In the genomic region with DNA sequence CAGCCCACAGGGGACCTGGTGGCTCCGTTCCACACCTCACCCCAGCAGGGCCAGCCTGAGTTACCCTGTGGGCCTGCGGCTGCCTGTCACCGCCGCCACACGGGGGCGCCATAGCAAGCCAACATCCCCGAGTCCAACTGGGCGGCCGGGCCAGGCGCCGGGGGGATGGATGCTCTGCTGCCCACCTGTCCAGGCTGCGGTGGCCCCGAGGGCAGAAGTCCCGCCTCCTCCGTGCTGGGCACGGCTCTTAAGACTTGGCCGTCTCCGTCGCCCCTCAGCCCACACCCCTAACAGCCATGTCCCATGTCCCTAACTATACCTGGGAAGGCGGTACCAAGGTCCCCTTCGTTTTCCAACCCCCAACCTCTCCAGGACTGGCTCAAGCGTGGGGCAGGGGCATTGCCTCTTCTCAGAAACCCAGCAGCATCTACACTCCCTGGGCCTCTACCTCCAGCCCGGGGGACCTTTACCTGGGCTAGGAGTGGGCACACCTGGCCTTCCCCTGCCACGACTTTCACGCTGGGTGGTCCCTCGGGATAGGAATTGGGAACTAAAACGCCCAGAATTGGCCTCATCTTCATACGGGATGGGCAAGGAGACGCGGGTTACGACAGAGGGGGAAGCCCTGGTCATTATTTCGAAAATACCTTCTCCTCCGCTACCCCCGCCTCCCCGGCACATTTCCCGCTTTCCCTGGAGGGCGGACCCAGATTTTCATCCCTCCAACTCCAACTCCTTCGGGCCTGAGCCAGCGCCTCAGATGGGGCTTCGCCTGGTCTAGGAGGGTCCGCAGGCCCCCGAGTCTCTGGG, we compare ENCODE assay signal across 1 cellular context.
TF ChIP-seq lines count a peak whose summit lies in the region.

No MANE protein-coding gene starts in this region.

TF ChIP-seq in HEK293, 187 proteins besides CTCF, POLR2A, EP300 and RAD21 (continued from another document and continues in another):
- TF ChIP-seq, protein P1, sequence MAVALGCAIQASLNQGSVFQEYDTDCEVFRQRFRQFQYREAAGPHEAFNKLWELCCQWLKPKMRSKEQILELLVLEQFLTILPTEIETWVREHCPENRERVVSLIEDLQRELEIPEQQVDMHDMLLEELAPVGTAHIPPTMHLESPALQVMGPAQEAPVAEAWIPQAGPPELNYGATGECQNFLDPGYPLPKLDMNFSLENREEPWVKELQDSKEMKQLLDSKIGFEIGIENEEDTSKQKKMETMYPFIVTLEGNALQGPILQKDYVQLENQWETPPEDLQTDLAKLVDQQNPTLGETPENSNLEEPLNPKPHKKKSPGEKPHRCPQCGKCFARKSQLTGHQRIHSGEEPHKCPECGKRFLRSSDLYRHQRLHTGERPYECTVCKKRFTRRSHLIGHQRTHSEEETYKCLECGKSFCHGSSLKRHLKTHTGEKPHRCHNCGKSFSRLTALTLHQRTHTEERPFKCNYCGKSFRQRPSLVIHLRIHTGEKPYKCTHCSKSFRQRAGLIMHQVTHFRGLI (tag by site-specific recombination; IDR thresholded peaks at IDR 0.05): 0 out of 2 replicates have a peak, but pooled peaks have one; percentile 41
- TF ChIP-seq, protein P2, sequence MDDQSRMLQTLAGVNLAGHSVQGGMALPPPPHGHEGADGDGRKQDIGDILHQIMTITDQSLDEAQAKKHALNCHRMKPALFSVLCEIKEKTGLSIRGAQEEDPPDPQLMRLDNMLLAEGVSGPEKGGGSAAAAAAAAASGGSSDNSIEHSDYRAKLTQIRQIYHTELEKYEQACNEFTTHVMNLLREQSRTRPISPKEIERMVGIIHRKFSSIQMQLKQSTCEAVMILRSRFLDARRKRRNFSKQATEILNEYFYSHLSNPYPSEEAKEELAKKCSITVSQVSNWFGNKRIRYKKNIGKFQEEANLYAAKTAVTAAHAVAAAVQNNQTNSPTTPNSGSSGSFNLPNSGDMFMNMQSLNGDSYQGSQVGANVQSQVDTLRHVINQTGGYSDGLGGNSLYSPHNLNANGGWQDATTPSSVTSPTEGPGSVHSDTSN (CRISPR knock-in tag; IDR thresholded peaks at IDR 0.05): 0 out of 2 replicates have a peak, but pooled peaks have one; percentile 27
- TF ChIP-seq KLF16 (tag by site-specific recombination; IDR thresholded peaks at IDR 0.05) (peak; percentile 69; the same call in 1 of the 2 replicates), MEIS1 (CRISPR knock-in tag; IDR thresholded peaks at IDR 0.05; ENCODE audit: borderline replicate concordance) (no peak), BCL11B (tag by site-specific recombination; IDR thresholded peaks at IDR 0.05; ENCODE audit: low read depth) (peak; percentile 86; the same call in 1 of the 2 replicates), ZNF133 (tag by site-specific recombination; IDR thresholded peaks at IDR 0.05) (no peak), ZNF157 (tag by site-specific recombination; IDR thresholded peaks at IDR 0.05) (no peak), ZNF660 (tag by site-specific recombination; IDR thresholded peaks at IDR 0.05) (peak; percentile 59; the same call in 1 of the 2 replicates), ZNF501 (tag by site-specific recombination; IDR thresholded peaks at IDR 0.05) (0 out of 2 replicates have a peak, but pooled peaks have one; percentile 22), ZNF777 (tag by site-specific recombination; IDR thresholded peaks at IDR 0.05; ENCODE audit: borderline replicate concordance) (no peak), OVOL3 (tag by site-specific recombination; IDR thresholded peaks at IDR 0.05) (no peak), ZIC2 (tag by site-specific recombination; IDR thresholded peaks at IDR 0.05) (peak; percentile 57), GLIS1 (tag by site-specific recombination; IDR thresholded peaks at IDR 0.05) (peak; percentile 59), ZNF248 (tag by site-specific recombination; IDR thresholded peaks at IDR 0.05) (no peak), ZNF239 (tag by site-specific recombination; IDR thresholded peaks at IDR 0.05) (no peak), ZNF623 (tag by site-specific recombination; IDR thresholded peaks at IDR 0.05) (no peak), ZNF223 (tag by site-specific recombination; IDR thresholded peaks at IDR 0.05) (no peak), ZNF24 (tag by site-specific recombination; IDR thresholded peaks at IDR 0.05) (no peak), ZNF555 (tag by site-specific recombination; conservative IDR thresholded peaks at IDR 0.05) (no peak), ZXDB (tag by site-specific recombination; IDR thresholded peaks at IDR 0.05) (0 out of 2 replicates have a peak, but pooled peaks have one; percentile 18), SP3 (tag by site-specific recombination; IDR thresholded peaks at IDR 0.05) (peak; percentile 16; the same call in 1 of the 2 replicates), TRIM28 (IDR thresholded peaks at IDR 0.05; ENCODE audit: borderline replicate concordance, low read length) (no peak), ZNF174 (tag by site-specific recombination; IDR thresholded peaks at IDR 0.05) (no peak), FEZF1 (tag by site-specific recombination; IDR thresholded peaks at IDR 0.05) (no peak), ZNF549 (tag by site-specific recombination; IDR thresholded peaks at IDR 0.05) (no peak), ZNF530 (tag by site-specific recombination; IDR thresholded peaks at IDR 0.05; ENCODE audit: low read depth) (no peak), ZNF184 (tag by site-specific recombination; IDR thresholded peaks at IDR 0.05) (no peak), ZNF341 (tag by site-specific recombination; IDR thresholded peaks at IDR 0.05; ENCODE audit: low read depth) (peak; percentile 63; the same call in 1 of the 2 replicates), ZBTB17 (tag by site-specific recombination; IDR thresholded peaks at IDR 0.05) (peak; percentile 36; the same call in 1 of the 2 replicates), ZNF175 (tag by site-specific recombination; IDR thresholded peaks at IDR 0.05) (no peak), ZNF510 (tag by site-specific recombination; IDR thresholded peaks at IDR 0.05; ENCODE audit: insufficient replicate concordance) (no peak), ZNF121 (tag by site-specific recombination; IDR thresholded peaks at IDR 0.05) (no peak), GFI1B (tag by site-specific recombination; IDR thresholded peaks at IDR 0.05) (no peak), KLF8 (tag by site-specific recombination; IDR thresholded peaks at IDR 0.05) (peak; percentile 65)
- TF ChIP-seq, protein P3, sequence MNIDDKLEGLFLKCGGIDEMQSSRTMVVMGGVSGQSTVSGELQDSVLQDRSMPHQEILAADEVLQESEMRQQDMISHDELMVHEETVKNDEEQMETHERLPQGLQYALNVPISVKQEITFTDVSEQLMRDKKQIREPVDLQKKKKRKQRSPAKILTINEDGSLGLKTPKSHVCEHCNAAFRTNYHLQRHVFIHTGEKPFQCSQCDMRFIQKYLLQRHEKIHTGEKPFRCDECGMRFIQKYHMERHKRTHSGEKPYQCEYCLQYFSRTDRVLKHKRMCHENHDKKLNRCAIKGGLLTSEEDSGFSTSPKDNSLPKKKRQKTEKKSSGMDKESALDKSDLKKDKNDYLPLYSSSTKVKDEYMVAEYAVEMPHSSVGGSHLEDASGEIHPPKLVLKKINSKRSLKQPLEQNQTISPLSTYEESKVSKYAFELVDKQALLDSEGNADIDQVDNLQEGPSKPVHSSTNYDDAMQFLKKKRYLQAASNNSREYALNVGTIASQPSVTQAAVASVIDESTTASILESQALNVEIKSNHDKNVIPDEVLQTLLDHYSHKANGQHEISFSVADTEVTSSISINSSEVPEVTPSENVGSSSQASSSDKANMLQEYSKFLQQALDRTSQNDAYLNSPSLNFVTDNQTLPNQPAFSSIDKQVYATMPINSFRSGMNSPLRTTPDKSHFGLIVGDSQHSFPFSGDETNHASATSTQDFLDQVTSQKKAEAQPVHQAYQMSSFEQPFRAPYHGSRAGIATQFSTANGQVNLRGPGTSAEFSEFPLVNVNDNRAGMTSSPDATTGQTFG (tag by site-specific recombination; IDR thresholded peaks at IDR 0.05; ENCODE audit: borderline replicate concordance): no peak
- TF ChIP-seq, protein P4, sequence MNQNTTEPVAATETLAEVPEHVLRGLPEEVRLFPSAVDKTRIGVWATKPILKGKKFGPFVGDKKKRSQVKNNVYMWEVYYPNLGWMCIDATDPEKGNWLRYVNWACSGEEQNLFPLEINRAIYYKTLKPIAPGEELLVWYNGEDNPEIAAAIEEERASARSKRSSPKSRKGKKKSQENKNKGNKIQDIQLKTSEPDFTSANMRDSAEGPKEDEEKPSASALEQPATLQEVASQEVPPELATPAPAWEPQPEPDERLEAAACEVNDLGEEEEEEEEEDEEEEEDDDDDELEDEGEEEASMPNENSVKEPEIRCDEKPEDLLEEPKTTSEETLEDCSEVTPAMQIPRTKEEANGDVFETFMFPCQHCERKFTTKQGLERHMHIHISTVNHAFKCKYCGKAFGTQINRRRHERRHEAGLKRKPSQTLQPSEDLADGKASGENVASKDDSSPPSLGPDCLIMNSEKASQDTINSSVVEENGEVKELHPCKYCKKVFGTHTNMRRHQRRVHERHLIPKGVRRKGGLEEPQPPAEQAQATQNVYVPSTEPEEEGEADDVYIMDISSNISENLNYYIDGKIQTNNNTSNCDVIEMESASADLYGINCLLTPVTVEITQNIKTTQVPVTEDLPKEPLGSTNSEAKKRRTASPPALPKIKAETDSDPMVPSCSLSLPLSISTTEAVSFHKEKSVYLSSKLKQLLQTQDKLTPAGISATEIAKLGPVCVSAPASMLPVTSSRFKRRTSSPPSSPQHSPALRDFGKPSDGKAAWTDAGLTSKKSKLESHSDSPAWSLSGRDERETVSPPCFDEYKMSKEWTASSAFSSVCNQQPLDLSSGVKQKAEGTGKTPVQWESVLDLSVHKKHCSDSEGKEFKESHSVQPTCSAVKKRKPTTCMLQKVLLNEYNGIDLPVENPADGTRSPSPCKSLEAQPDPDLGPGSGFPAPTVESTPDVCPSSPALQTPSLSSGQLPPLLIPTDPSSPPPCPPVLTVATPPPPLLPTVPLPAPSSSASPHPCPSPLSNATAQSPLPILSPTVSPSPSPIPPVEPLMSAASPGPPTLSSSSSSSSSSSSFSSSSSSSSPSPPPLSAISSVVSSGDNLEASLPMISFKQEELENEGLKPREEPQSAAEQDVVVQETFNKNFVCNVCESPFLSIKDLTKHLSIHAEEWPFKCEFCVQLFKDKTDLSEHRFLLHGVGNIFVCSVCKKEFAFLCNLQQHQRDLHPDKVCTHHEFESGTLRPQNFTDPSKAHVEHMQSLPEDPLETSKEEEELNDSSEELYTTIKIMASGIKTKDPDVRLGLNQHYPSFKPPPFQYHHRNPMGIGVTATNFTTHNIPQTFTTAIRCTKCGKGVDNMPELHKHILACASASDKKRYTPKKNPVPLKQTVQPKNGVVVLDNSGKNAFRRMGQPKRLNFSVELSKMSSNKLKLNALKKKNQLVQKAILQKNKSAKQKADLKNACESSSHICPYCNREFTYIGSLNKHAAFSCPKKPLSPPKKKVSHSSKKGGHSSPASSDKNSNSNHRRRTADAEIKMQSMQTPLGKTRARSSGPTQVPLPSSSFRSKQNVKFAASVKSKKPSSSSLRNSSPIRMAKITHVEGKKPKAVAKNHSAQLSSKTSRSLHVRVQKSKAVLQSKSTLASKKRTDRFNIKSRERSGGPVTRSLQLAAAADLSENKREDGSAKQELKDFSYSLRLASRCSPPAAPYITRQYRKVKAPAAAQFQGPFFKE (tag by site-specific recombination; IDR thresholded peaks at IDR 0.05; ENCODE audit: borderline replicate concordance): 0 out of 2 replicates have a peak, but pooled peaks have one; percentile 47
- TF ChIP-seq, protein P5, sequence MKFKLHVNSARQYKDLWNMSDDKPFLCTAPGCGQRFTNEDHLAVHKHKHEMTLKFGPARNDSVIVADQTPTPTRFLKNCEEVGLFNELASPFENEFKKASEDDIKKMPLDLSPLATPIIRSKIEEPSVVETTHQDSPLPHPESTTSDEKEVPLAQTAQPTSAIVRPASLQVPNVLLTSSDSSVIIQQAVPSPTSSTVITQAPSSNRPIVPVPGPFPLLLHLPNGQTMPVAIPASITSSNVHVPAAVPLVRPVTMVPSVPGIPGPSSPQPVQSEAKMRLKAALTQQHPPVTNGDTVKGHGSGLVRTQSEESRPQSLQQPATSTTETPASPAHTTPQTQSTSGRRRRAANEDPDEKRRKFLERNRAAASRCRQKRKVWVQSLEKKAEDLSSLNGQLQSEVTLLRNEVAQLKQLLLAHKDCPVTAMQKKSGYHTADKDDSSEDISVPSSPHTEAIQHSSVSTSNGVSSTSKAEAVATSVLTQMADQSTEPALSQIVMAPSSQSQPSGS (tag by site-specific recombination; IDR thresholded peaks at IDR 0.05; ENCODE audit: low read depth): no peak
- TF ChIP-seq, protein P6, sequence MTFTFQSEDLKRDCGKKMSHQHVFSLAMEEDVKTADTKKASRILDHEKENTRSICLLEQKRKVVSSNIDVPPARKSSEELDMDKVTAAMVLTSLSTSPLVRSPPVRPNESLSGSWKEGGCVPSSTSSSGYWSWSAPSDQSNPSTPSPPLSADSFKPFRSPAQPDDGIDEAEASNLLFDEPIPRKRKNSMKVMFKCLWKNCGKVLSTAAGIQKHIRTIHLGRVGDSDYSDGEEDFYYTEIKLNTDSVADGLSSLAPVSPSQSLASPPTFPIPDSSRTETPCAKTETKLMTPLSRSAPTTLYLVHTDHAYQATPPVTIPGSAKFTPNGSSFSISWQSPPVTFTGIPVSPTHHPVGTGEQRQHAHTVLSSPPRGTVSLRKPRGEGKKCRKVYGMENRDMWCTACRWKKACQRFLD (tag by site-specific recombination; IDR thresholded peaks at IDR 0.05): no peak
- TF ChIP-seq, protein P7, sequence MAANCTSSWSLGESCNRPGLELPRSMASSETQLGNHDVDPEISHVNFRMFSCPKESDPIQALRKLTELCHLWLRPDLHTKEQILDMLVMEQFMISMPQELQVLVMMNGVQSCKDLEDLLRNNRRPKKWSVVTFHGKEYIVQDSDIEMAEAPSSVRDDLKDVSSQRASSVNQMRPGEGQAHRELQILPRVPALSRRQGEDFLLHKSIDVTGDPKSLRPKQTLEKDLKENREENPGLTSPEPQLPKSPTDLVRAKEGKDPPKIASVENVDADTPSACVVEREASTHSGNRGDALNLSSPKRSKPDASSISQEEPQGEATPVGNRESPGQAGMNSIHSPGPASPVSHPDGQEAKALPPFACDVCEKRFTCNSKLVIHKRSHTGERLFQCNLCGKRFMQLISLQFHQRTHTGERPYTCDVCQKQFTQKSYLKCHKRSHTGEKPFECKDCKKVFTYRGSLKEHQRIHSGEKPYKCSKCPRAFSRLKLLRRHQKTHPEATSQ (tag by site-specific recombination; IDR thresholded peaks at IDR 0.05): no peak
